Comparison of ENCODE assay signal across 25 cellular contexts in genomic region chr2:48587560-48587959, GRCh38. TPM values are rescaled to one million over a fixed set of nuclear protein-coding genes. Genes with fewer than 3 reads are reported as not detected.
DNase-seq lines count a peak whose midpoint lies in the region; ATAC-seq and TF ChIP-seq lines count a peak whose summit lies in the region.
"Had no signal": no experiment of that assay in that cellular context is flagged by ENCODE, and none has a peak within 500 bp of the region (broad histone marks: within the 10 kb centered on the region; RNA-seq: fewer than 3 reads in every experiment).

No MANE protein-coding gene starts in this region.

- H3K36me3 ChIP-seq in endodermal cell (ENCODE audit: control insufficient read depth, insufficient read depth, low read length) = no peaks in the 10 kb centered on the region

- H3K36me3 Mint-ChIP-seq in endodermal cell (ENCODE audit: low read depth) (peaks cover 13% of the 10 kb centered on the region), nephron (ENCODE audit: low read depth) (peaks cover 22% of the 10 kb centered on the region)
- H3K36me3 Mint-ChIP-seq: CD8-positive, alpha-beta memory T cell; IgD-negative memory B cell had no signal

- no peak overlapping the region for H3K27ac Mint-ChIP-seq in endodermal cell
- peak overlapping the region; percentile 39 to 67 (median 39) for H3K27ac Mint-ChIP-seq in nephron
- H3K27ac Mint-ChIP-seq: CD8-positive, alpha-beta memory T cell; IgD-negative memory B cell had no signal

- H3K9ac ChIP-seq in endodermal cell (ENCODE audit: extremely low read depth, low read length, poor library complexity, severe bottlenecking) = no peak overlapping the region

- H3K27me3 Mint-ChIP-seq in endodermal cell (ENCODE audit: insufficient read depth) = no peaks in the 10 kb centered on the region
- H3K27me3 Mint-ChIP-seq in nephron (ENCODE audit: low read depth) = no peaks in the 10 kb centered on the region

- H3K4me1 Mint-ChIP-seq in endodermal cell (peaks cover 11% of the 10 kb centered on the region), nephron (peaks cover 23% of the 10 kb centered on the region)

- peak; percentile 59 for ATAC-seq in sciatic nerve

- H3K27ac ChIP-seq in endodermal cell (ENCODE audit: low read depth, low read length) = peak overlapping the region; percentile 76

- H3K9me3 ChIP-seq in endodermal cell (ENCODE audit: control insufficient read depth, low read length) = no peaks in the 10 kb centered on the region

- WGBS in endodermal cell (ENCODE audit: insufficient coverage in 1 of 2, insufficient read length in 1 of 2), 2 experiments = 80 to 90% methylated on average over 3 to 5 of the region's 5 CpGs

- no peak for TF ChIP-seq CTCF in endodermal cell (conservative IDR thresholded peaks at IDR 0.05)
- no peak for TF ChIP-seq CTCF in nephron (IDR thresholded peaks at IDR 0.05; ENCODE audit: unreplicated experiment in 3 of 3)

- no peaks in the 10 kb centered on the region for H3K27me3 ChIP-seq in endodermal cell (ENCODE audit: control insufficient read depth, insufficient read depth, low read length, poor library complexity, severe bottlenecking)

- no peaks in the 10 kb centered on the region for H3K4me1 ChIP-seq in endodermal cell (ENCODE audit: control insufficient read depth, insufficient read depth, low read length)

- intact Hi-C loops in sciatic nerve (cut with DNase I) = no loop called here

- H3K9me3 Mint-ChIP-seq in endodermal cell = no peaks in the 10 kb centered on the region
- H3K9me3 Mint-ChIP-seq in nephron = no peaks in the 10 kb centered on the region
- H3K9me3 Mint-ChIP-seq: CD8-positive, alpha-beta memory T cell; IgD-negative memory B cell had no signal

- H3K4me3 ChIP-seq in endodermal cell (ENCODE audit: low read length) = no peak overlapping the region

- H3K4me3 Mint-ChIP-seq in endodermal cell (no peak overlapping the region), nephron (no peak overlapping the region)
- H3K4me3 Mint-ChIP-seq: CD8-positive, alpha-beta memory T cell; IgD-negative memory B cell had no signal

- DNase-seq in ELF-1 (ENCODE audit: low read depth, low spot score) = peak; percentile 56
- DNase-seq in endodermal cell = no peak
- DNase-seq in sciatic nerve (ENCODE audit: low spot score) = no peak
- DNase-seq in NOMO-1 treated with DMSO at 0.1 percent for 48 hours (lab: John Stamatoyannopoulos, UW; ENCODE audit: unreplicated experiment) = no peak
- no peak for DNase-seq in NCI-H526 treated with DMSO at 0.1 percent for 48 hours (lab: John Stamatoyannopoulos, UW)
- DNase-seq in activated CD4-positive, CD25-positive, alpha-beta regulatory T cell treated with anti-CD3 and anti-CD28 coated beads, Interleukin-2, amount 50 U/mL, for 72 hours = no peak
- DNase-seq: 8988T; AML-193; C1 segment of cervical spinal cord; CD8-positive, alpha-beta memory T cell; GDM1; GOT3; HCEC 1CT; NCI-H1105; NCI-H146; NCI-H2029; NCI-H226; NCI-H510A treated with DMSO at 0.1 percent for 48 hours; NCI-H774; NK-92 treated with Interleukin-12 subunit alpha and Interleukin-12 subunit beta, amount 100 ng/mL, for 24 hours; OCI-M1; Right ventricle myocardium superior had no signal

RNA-seq across cellular contexts. Expression of gene GTF2A1L, which starts 30.1 kb away (rescaled TPM):
- total RNA-seq in endodermal cell = not detected
- 1.4 TPM for polyA plus RNA-seq in endodermal cell (2013, experiment 1 of 2)
- 1.6 TPM for polyA plus RNA-seq in endodermal cell (2013, experiment 2 of 2)
- total RNA-seq in sciatic nerve = 1.4 TPM
- total RNA-seq: CD8-positive, alpha-beta memory T cell; Daoy; Right ventricle myocardium superior had no signal
- polyA plus RNA-seq: CD8-positive, alpha-beta memory T cell; IgD-negative memory B cell had no signal

RNA-seq across cellular contexts. Expression of gene STON1, which starts 57.6 kb away (rescaled TPM):
- 10 to 100 TPM; 15.0 to 19.5 TPM for total RNA-seq in endodermal cell
- polyA plus RNA-seq in endodermal cell (2013, experiment 1 of 2) = 23.9 TPM
- polyA plus RNA-seq in endodermal cell (2013, experiment 2 of 2) = 24.2 TPM
- total RNA-seq in sciatic nerve = 55.3 TPM
